ENCODE assay signal across 1 cellular context in the genomic region with DNA sequence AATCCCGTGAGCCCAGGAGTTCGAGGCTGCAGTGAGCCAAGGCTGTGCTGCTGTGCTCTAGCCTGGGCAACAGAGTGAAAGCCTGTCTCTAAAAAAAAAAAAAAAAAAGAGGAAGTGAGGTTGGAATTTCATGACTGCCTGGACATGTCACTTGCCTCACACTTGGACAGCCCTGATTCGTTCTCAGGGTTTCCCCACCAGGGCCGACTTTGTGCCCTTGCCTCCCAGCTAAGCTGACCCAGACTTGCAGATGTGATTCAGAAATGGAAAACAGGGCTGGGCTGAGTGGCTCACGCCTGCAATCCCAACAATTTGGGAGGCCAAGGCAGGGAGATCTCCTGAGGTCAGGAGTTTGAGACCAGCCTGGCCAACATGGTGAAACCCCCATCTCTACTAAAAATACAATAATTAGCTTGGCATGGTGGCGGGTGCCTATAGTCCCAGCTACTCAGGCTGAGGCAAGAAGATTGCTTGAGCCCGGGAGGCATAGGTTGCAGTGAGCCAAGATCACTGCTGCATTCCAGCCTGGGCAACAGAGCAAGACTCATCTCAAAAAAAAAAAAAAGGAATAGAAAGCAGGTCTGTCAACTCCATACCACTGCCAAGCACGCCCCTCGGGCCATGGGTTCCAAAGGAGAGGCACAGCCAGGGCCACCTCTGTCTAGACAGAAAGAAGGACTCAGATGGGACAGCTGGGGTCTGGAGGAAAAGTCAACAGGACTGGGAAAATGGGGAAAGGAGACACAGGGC.
TF ChIP-seq lines count a peak whose summit lies in the region.

No MANE protein-coding gene starts in this region.

TF ChIP-seq in IMR-90, 13 proteins besides CTCF, POLR2A, EP300 and RAD21:
- no peak for TF ChIP-seq RFX5 (IDR thresholded peaks at IDR 0.05; ENCODE audit: low read depth, low read length)
- TF ChIP-seq USF2 (IDR thresholded peaks at IDR 0.05; ENCODE audit: low read depth, low read length): no peak
- TF ChIP-seq RCOR1 (IDR thresholded peaks at IDR 0.05; ENCODE audit: insufficient replicate concordance, low read length): no peak
- TF ChIP-seq ELK1 (IDR thresholded peaks at IDR 0.05; ENCODE audit: borderline replicate concordance, low read depth, low read length): no peak
- no peak for TF ChIP-seq BHLHE40 (IDR thresholded peaks at IDR 0.05; ENCODE audit: low read depth, low read length)
- TF ChIP-seq SMC3 (IDR thresholded peaks at IDR 0.05; ENCODE audit: low read depth, low read length): no peak
- TF ChIP-seq MAFK (IDR thresholded peaks at IDR 0.05; ENCODE audit: low read depth, low read length): no peak
- TF ChIP-seq FOS (IDR thresholded peaks at IDR 0.05; ENCODE audit: low read depth, low read length): no peak
- no peak for TF ChIP-seq NFE2L2 (IDR thresholded peaks at IDR 0.05; ENCODE audit: low read depth, low read length)
- TF ChIP-seq CEBPB (IDR thresholded peaks at IDR 0.05; ENCODE audit: low read depth, low read length): no peak
